Comparison of ENCODE assay signal across 10 cellular contexts in the genomic region with DNA sequence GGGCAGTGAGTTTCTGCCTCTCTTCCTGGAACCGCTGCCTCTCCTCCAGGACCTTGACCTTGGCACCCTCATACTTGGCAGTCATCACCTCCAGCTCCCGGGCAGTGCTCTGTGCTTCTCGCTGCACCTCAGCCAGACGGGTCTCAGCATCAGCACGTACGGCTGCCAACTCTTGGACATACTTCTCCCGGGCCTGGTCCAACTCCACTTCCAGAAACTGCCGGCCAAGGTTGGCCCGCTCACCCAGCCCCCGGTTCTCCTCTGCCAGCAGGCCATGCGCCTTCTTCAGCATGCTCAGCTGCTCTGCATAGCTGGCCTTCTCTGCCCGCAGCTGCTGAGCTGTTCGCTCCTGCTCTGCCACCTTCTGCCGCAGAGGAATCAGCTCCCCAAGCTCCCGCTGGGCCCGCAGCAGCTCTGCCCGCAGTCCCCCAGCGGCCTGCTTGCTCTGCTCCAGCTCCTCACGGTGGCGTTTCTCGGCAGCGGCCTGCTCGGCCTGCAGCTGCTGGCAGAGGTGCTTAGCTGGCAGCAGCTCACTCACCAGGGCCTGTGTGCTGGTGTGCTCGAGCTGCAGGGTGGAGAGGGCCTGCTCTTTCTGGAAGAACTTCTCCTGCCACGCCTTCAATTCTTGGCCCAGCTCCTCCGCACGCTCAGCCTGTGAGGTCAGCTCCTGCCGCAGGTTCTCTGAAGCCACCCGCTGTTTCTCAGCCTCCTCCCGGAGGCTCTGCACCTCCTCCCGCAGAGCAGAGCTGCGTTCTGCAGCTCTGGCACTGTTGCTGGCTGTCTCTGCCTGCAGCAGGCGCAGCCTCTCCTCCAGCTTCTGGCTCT. TPM values are rescaled to one million over a fixed set of nuclear protein-coding genes. Genes with fewer than 3 reads are reported as not detected.
DNase-seq lines count a peak whose midpoint lies in the region; ATAC-seq and TF ChIP-seq lines count a peak whose summit lies in the region.
"Had no signal": no experiment of that assay in that cellular context is flagged by ENCODE, and none has a peak within 500 bp of the region (broad histone marks: within the 10 kb centered on the region; RNA-seq: fewer than 3 reads in every experiment).

No MANE protein-coding gene starts in this region.

- H3K27me3 Mint-ChIP-seq in brain = no peaks in the 10 kb centered on the region

- no peaks in the 10 kb centered on the region for H3K9me3 ChIP-seq in skeletal muscle satellite cell (replicated peaks; ENCODE audit: low read length)
- H3K9me3 ChIP-seq: neutrophil had no signal

- peaks cover 82% of the 10 kb centered on the region for H3K36me3 Mint-ChIP-seq in brain

- no peak overlapping the region for H3K4me3 Mint-ChIP-seq in brain

- H3K36me3 ChIP-seq in skeletal muscle satellite cell (ENCODE audit: insufficient read depth, low read length) = peaks cover 98% of the 10 kb centered on the region

- peaks cover 30% of the 10 kb centered on the region for H3K4me1 ChIP-seq in skeletal muscle satellite cell (ENCODE audit: control insufficient read depth, insufficient read depth, low read length)

- ATAC-seq in GM18502 (IDR thresholded peaks at IDR 0.05; ENCODE audit: poor library complexity, unreplicated experiment) = no peak

- in situ Hi-C loops in G401 (cut with HindIII; ENCODE audit: low sequenced_read_pairs) = no loop called here

- H3K4me2 ChIP-seq in skeletal muscle satellite cell (ENCODE audit: low read length) = peak overlapping the region; percentile 36

- no peaks in the 10 kb centered on the region for H3K27me3 ChIP-seq in skeletal muscle satellite cell (ENCODE audit: control insufficient read depth, insufficient read depth, low read length)
- H3K27me3 ChIP-seq: cardiac muscle cell, neutrophil had no signal

- H3K4me1 Mint-ChIP-seq in brain = peaks cover 23% of the 10 kb centered on the region

- H3K27ac Mint-ChIP-seq in brain = peak overlapping the region in 4 of 5 experiments; percentile 58 to 89 (median 80)

- no peak for TF ChIP-seq CTCF in brain (conservative IDR thresholded peaks at IDR 0.05)

- H3K9me3 Mint-ChIP-seq in brain = peaks cover 0 to 4% (median 0%) of the 10 kb centered on the region in 5 experiments

- H3K9ac ChIP-seq in skeletal muscle satellite cell (ENCODE audit: low read depth, low read length) = peak overlapping the region; percentile 33

- DNase-seq in G401 (ENCODE audit: low spot score) (peak; percentile 54), iris pigment epithelial cell (ENCODE audit: low read depth) (peak; percentile 63), LoVo (ENCODE audit: low spot score) (no peak)
- DNase-seq in stimulated activated CD4-positive, alpha-beta T cell treated with anti-CD3 and anti-CD28 coated beads, Interleukin-4, amount 100 ng/mL, for 24 hours = no peak
- DNase-seq in activated CD4-positive, alpha-beta T cell treated with anti-CD3 and anti-CD28 coated beads, Interleukin-2, amount 50 U/mL, for 48 hours = no peak

- H3K4me3 ChIP-seq in skeletal muscle satellite cell (ENCODE audit: low read length) = no peak overlapping the region
- H3K4me3 ChIP-seq: cardiac muscle cell had no signal

RNA-seq across cellular contexts. Expression of a gene that starts 14.4 kb away (rescaled TPM):
- total RNA-seq in G401 (2014; rRNA removed; shearing (Covaris generic)) = 0.25 and 5.6 TPM in 2 replicates
- polyA plus RNA-seq in brain (ENCODE audit: insufficient read depth, low read depth, low replicate concordance) = 6.6 TPM
- 1.7 and 3.0 TPM in 2 replicates for total RNA-seq in skeletal muscle satellite cell (2012; rRNA removed)

Comparison
In these comparisons a context has a peak if more than half of its experiments do, and no peak if none do; other contexts are left out.
1. DNase-seq: peak in G401 (single experiment) and iris pigment epithelial cell (single experiment); none in stimulated activated CD4-positive, alpha-beta T cell treated with anti-CD3 and anti-CD28 coated beads, Interleukin-4, amount 100 ng/mL, for 24 hours (single experiment), LoVo (single experiment) and activated CD4-positive, alpha-beta T cell treated with anti-CD3 and anti-CD28 coated beads, Interleukin-2, amount 50 U/mL, for 48 hours (0 of 2).